Comparison of ENCODE assay signal across 11 cellular contexts in the genomic region with DNA sequence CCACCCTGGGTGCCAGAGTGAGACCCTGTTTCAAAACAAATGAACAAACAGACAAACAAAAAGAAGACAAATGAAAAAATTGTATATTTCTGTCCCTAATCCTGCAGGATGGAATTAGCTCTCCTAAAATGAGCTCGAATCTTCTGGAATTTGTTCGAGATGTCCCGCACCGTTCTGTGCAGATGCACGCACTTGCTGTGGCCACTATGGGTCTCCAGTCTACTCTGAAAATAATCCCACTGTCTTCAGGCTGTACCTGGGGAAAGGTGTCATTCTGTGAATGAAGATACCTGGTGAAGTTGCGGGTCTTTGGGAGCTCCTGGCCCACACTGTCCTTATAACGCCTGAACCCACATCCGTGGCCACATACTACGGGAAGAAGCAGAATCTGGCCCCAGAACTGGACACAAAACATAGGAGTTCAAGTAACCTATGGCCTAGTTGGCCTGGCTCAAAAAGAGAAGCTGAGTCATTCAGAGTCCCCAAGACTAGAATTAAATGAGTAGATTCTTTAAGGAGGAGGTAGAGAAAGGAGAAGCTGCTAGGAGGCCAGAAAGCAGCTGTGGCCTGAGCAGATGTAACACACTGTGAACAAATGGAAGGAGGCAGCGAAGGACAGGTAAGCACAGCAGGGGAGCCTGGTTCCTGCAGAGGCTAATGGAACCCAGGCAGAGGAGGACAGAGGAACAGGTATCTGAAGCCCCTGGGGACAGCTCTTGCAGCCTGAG.
DNase-seq lines count a peak whose midpoint lies in the region; ATAC-seq and TF ChIP-seq lines count a peak whose summit lies in the region.
"Had no signal": no experiment of that assay in that cellular context is flagged by ENCODE, and none has a peak within 500 bp of the region (broad histone marks: within the 10 kb centered on the region; RNA-seq: fewer than 3 reads in every experiment).

No MANE protein-coding gene starts in this region.

- H3K79me2 ChIP-seq in hepatocyte = peaks cover 48% of the 10 kb centered on the region

- peaks cover 0 to 46% (median 7%) of the 10 kb centered on the region in 11 experiments; a peak in 7 of 22 replicates for H4K20me1 ChIP-seq in BLaER1 treated with 17β-estradiol and CSF1 and Interleukin-3, amounts not matched to agents 10 nM and 100 nM
- no peaks in the 10 kb centered on the region for H4K20me1 ChIP-seq in hepatocyte (ENCODE audit: insufficient read depth, poor library complexity, severe bottlenecking)

- ATAC-seq in GM18867 (IDR thresholded peaks at IDR 0.05; ENCODE audit: unreplicated experiment) = peak; percentile 36
- ATAC-seq in HG03442 (IDR thresholded peaks at IDR 0.05; ENCODE audit: unreplicated experiment) = peak; percentile 39
- ATAC-seq: heart left ventricle had no signal

- no peak for TF ChIP-seq CTCF in choroid plexus epithelial cell (conservative IDR thresholded peaks at IDR 0.05; ENCODE audit: low read depth, low read length)
- no peak for TF ChIP-seq CTCF in hepatocyte (IDR thresholded peaks at IDR 0.05; ENCODE audit: poor library complexity)

- peak overlapping the region in 6 of 11 experiments; percentile 1 to 39 (median 9); a peak in 6 of 22 replicates for H3K27ac ChIP-seq in BLaER1 treated with 17β-estradiol and CSF1 and Interleukin-3, amounts not matched to agents 10 nM and 100 nM
- H3K27ac ChIP-seq in hepatocyte = no peak overlapping the region

- peaks cover 3 to 44% (median 17%) of the 10 kb centered on the region in 11 experiments; a peak in 18 of 22 replicates for H3K36me3 ChIP-seq in BLaER1 treated with 17β-estradiol and CSF1 and Interleukin-3, amounts not matched to agents 10 nM and 100 nM
- H3K36me3 ChIP-seq in hepatocyte (replicated peaks; ENCODE audit: insufficient read depth, low read depth) = no peaks in the 10 kb centered on the region
- H3K36me3 ChIP-seq: heart left ventricle had no signal

- H3K9me3 ChIP-seq in BLaER1 treated with 17β-estradiol and CSF1 and Interleukin-3, amounts not matched to agents 10 nM and 100 nM (replicated peaks in 1 of 11) = peaks cover 0 to 16% (median 9%) of the 10 kb centered on the region in 11 experiments; a peak in 15 of 22 replicates
- no peaks in the 10 kb centered on the region for H3K9me3 ChIP-seq in hepatocyte (ENCODE audit: low read depth)
- H3K9me3 ChIP-seq: heart left ventricle had no signal

- peak overlapping the region in 2 of 11 experiments; percentile 3 to 29; a peak in 2 of 22 replicates for H3K9ac ChIP-seq in BLaER1 treated with 17β-estradiol and CSF1 and Interleukin-3, amounts not matched to agents 10 nM and 100 nM

- no peak overlapping the region for H3K4me3 ChIP-seq in BLaER1 treated with 17β-estradiol and CSF1 and Interleukin-3, amounts not matched to agents 10 nM and 100 nM
- H3K4me3 ChIP-seq in choroid plexus epithelial cell (ENCODE audit: low read depth, low read length) (no peak overlapping the region), hepatocyte (no peak overlapping the region)
- H3K4me3 ChIP-seq: heart left ventricle had no signal

- no peaks in the 10 kb centered on the region for H3K9me2 ChIP-seq in hepatocyte (replicated peaks; ENCODE audit: insufficient read depth)

- no peaks in the 10 kb centered on the region for H3K27me3 ChIP-seq in BLaER1 treated with 17β-estradiol and CSF1 and Interleukin-3, amounts not matched to agents 10 nM and 100 nM
- no peaks in the 10 kb centered on the region for H3K27me3 ChIP-seq in hepatocyte
- H3K27me3 ChIP-seq: heart left ventricle had no signal

- no peak overlapping the region for H2AFZ ChIP-seq in hepatocyte

- WGBS in hepatocyte (ENCODE audit: low lambda C conversion rate, missing lambda C conversion rate) = 96% methylated on average over 10 of the region's 10 CpGs

- peaks cover 49 to 71% (median 60%) of the 10 kb centered on the region in 10 experiments for H3K4me1 ChIP-seq in BLaER1 treated with 17β-estradiol and CSF1 and Interleukin-3, amounts not matched to agents 10 nM and 100 nM
- H3K4me1 ChIP-seq in hepatocyte (ENCODE audit: insufficient read depth) = peaks cover 22% of the 10 kb centered on the region

- peak overlapping the region; percentile 10 to 82 (median 42); a peak in 19 of 22 replicates for H3K4me2 ChIP-seq in BLaER1 treated with 17β-estradiol and CSF1 and Interleukin-3, amounts not matched to agents 10 nM and 100 nM
- no peak overlapping the region for H3K4me2 ChIP-seq in hepatocyte

- in situ Hi-C loops in G401 (cut with HindIII; ENCODE audit: low sequenced_read_pairs) = no loop called here

- peak; percentile 18 for DNase-seq in choroid plexus epithelial cell (ENCODE audit: low read depth)
- DNase-seq in G401 (ENCODE audit: low spot score) = no peak
- DNase-seq in hepatocyte (ENCODE audit: low spot score) = no peak
- DNase-seq in activated CD4-positive, alpha-beta T cell treated with anti-CD3 and anti-CD28 coated beads, Interleukin-2, amount 50 U/mL, for 1 hour = no peak
- no peak for DNase-seq in NCI-H510A treated with DMSO at 0.1 percent for 48 hours (lab: John Stamatoyannopoulos, UW)
- DNase-seq: activated naive CD8-positive, alpha-beta T cell treated with anti-CD3 and anti-CD28 coated beads, Interleukin-2, amount 10 ng/mL, durations not matched to agents 7 days and 5 days; DMS153; heart left ventricle had no signal
